ENCODE assay signal across 1 cellular context in genomic region chr19:2070986-2071673, GRCh38.
TF ChIP-seq lines count a peak whose summit lies in the region.

No MANE protein-coding gene starts in this region.

TF ChIP-seq in endothelial cell of umbilical vein, 7 proteins besides CTCF, POLR2A, EP300 and RAD21:
- TF ChIP-seq FOS (IDR thresholded peaks at IDR 0.05; ENCODE audit: borderline replicate concordance, insufficient read depth, low read length) = no peak
- TF ChIP-seq MAX (IDR thresholded peaks at IDR 0.05; ENCODE audit: insufficient read depth, insufficient read length) = no peak
- no peak for TF ChIP-seq EZH2 (IDR thresholded peaks at IDR 0.05; ENCODE audit: borderline replicate concordance, low read depth, low read length, severe bottlenecking)
- TF ChIP-seq POLR2AphosphoS5 (IDR thresholded peaks at IDR 0.05; ENCODE audit: insufficient read depth, low read depth, low read length) = no peak
- no peak for TF ChIP-seq JUN (IDR thresholded peaks at IDR 0.05; ENCODE audit: borderline replicate concordance, insufficient read depth, insufficient read length, low read depth)
- TF ChIP-seq MYC (IDR thresholded peaks at IDR 0.05; ENCODE audit: low read depth, low read length) = no peak
- TF ChIP-seq GATA2 (IDR thresholded peaks at IDR 0.05; ENCODE audit: insufficient read depth, insufficient read length, low read depth, low read length) = no peak
